ENCODE assay signal across 10 cellular contexts in the genomic region with DNA sequence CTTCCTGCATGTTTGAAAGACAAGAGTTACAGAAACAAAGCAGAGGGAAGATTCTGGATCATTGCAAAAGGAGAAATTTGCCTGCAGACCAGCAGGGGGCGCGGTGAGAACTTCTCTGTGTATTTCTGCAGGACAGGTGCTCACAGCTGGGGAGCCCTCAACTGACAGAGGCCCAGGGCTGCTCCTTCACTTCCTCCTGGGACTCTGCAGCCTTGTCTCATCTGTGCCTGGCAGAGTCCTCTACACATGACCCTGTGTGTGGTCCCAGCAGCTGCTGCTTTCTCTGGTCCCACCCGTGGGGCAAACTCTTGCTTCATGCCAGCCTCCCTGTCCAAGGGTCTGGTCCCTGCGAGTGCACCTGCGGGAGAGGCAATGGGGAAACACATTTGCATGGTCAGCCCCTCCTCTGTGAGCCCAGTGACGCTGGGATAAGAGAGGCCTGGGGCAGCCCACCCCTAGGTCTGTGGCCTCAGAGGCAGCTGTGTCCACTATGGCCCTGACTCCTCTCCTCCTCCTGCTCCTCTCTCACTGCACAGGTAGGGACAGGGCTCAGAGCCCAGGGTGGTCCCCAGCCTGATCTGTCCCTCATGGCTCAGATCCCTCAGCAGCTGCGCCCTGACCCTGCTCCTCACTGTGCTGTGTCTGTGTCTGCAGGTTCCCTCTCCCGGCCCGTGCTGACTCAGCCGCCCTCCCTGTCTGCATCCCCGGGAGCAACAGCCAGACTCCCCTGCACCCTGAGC. TPM values are rescaled to one million over a fixed set of nuclear protein-coding genes. Genes with fewer than 3 reads are reported as not detected.
A peak's percentile ranks its signal among the peaks of the same experiment; 100 is the strongest.
DNase-seq lines count a peak whose midpoint lies in the region; FAIRE-seq and TF ChIP-seq lines count a peak whose summit lies in the region.
"Had no signal": no experiment of that assay in that cellular context is flagged by ENCODE, and none has a peak within 500 bp of the region (broad histone marks: within the 10 kb centered on the region; RNA-seq: fewer than 3 reads in every experiment).

No MANE protein-coding gene starts in this region.

- H3K9me2 ChIP-seq in hepatocyte (replicated peaks; ENCODE audit: insufficient read depth), result no peaks in the 10 kb centered on the region

- WGBS in hepatocyte (ENCODE audit: low lambda C conversion rate, missing lambda C conversion rate), result 44% methylated on average over 11 of the region's 11 CpGs

- H3K4me1 ChIP-seq in hepatocyte (ENCODE audit: insufficient read depth), result no peaks in the 10 kb centered on the region

- no peaks in the 10 kb centered on the region for H3K36me3 ChIP-seq in GM06990 (ENCODE audit: control insufficient read depth, insufficient read depth, low read length)
- H3K36me3 ChIP-seq in H7 (replicated peaks; ENCODE audit: control insufficient read depth, insufficient read depth, low read length), result no peaks in the 10 kb centered on the region
- no peaks in the 10 kb centered on the region for H3K36me3 ChIP-seq in hepatocyte (replicated peaks; ENCODE audit: insufficient read depth, low read depth)

- peak; percentile 30 for FAIRE-seq in urothelium cell line (lab: Jason Lieb, UNC)

- H3K27me3 ChIP-seq in GM06990 (replicated peaks; ENCODE audit: control insufficient read depth, insufficient read depth, low read length) (no peaks in the 10 kb centered on the region), H7 (ENCODE audit: control insufficient read depth, insufficient read depth, low read length) (peaks cover 96% of the 10 kb centered on the region), hepatocyte (peaks cover 58% of the 10 kb centered on the region)

- TF ChIP-seq CTCF in GM06990 (IDR thresholded peaks at IDR 0.05; ENCODE audit: insufficient read depth, low read length, poor library complexity, severe bottlenecking) (peak; percentile 85), hepatocyte (IDR thresholded peaks at IDR 0.05; ENCODE audit: poor library complexity) (peak; percentile 15)

- no peak overlapping the region for H3K4me2 ChIP-seq in hepatocyte

- no peaks in the 10 kb centered on the region for H4K20me1 ChIP-seq in hepatocyte (ENCODE audit: insufficient read depth, poor library complexity, severe bottlenecking)

- H3K27ac ChIP-seq in hepatocyte, result no peak overlapping the region

- no peaks in the 10 kb centered on the region for H3K9me3 ChIP-seq in hepatocyte (ENCODE audit: low read depth)

- H3K79me2 ChIP-seq in hepatocyte, result no peaks in the 10 kb centered on the region

- no peak overlapping the region for H3K4me3 ChIP-seq in GM06990 (replicated peaks; ENCODE audit: low read depth, low read length)
- no peak overlapping the region for H3K4me3 ChIP-seq in H7 (ENCODE audit: insufficient read depth, low read depth, low read length)
- H3K4me3 ChIP-seq in hepatocyte, result no peak overlapping the region

- H2AFZ ChIP-seq in hepatocyte, result no peak overlapping the region

- DNase-seq in GM06990 (ENCODE audit: extremely low read depth, insufficient read length) (peak; percentile 69), H7 (peak; percentile 87), NCI-H345 (lab: John Stamatoyannopoulos, UW) (peak; percentile 73), activated T-helper 1 cell treated with Interleukin-2 at 50 U/mL for 16 hours (ENCODE audit: low read depth) (peak; percentile 25), hepatocyte (ENCODE audit: low spot score) (no peak), urothelium cell line (ENCODE audit: low spot score) (no peak), NCI-H1436 treated with DMSO at 0.1 percent for 48 hours (lab: John Stamatoyannopoulos, UW) (no peak), DMS79 treated with DMSO at 0.1 percent for 48 hours (lab: John Stamatoyannopoulos, UW) (no peak)

RNA-seq across cellular contexts. Expression of a gene that starts 43.2 kb away (rescaled TPM):
- total RNA-seq in H7 (2014; rRNA removed; shearing (Covaris generic)), result not detected in 2 replicates
- total RNA-seq in hepatocyte, result not detected in 2 replicates
- polyA plus RNA-seq in hepatocyte, result not detected in 2 replicates
- total RNA-seq: activated T-cell treated with anti-CD3 and anti-CD28 coated beads, Interleukin-2, amount 50 U/mL, for 72 hours; pulmonary artery endothelial cell had no signal

Comparison
In these comparisons a context has a peak if more than half of its experiments do, and no peak if none do; other contexts are left out.
1. DNase-seq: peak in GM06990 (single experiment), H7 (single experiment), NCI-H345 (single experiment) and activated T-helper 1 cell treated with Interleukin-2 at 50 U/mL for 16 hours (single experiment); none in hepatocyte (single experiment), urothelium cell line (single experiment), NCI-H1436 treated with DMSO at 0.1 percent for 48 hours (single experiment) and DMS79 treated with DMSO at 0.1 percent for 48 hours (single experiment).